In the genomic region with DNA sequence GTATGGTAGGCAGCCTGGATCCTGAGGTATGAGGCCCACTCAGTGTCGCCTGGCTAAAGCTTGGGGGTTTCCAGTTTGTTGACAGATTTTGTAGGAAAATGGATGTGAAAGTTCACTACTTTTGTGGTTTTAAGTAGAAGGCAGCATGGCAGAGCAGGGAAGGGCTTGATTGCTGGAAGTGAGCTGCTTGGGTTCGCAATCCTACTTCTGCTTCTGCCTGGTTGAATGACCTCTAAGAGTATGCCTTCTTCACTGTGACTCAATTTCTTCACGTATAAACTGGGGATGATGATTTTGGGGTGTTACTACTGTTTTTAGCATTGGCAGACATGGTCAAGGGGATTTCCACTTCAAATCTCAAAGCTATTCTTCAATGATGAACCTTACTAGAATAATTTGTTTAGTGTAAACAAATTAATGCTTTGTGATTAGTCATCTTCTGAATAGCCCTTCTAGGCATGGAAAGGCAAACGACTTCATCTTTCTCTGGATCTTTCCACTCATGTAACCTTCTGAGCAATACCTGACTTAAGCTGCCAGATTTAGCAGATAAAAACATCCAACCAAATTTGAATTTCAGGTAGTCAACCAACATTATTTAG, we compare ENCODE assay signal across 14 cellular contexts. TPM values are rescaled to one million over a fixed set of nuclear protein-coding genes. Genes with fewer than 3 reads are reported as not detected.
A peak's percentile ranks its signal among the peaks of the same experiment; 100 is the strongest.
DNase-seq lines count a peak whose midpoint lies in the region; ATAC-seq, FAIRE-seq and TF ChIP-seq lines count a peak whose summit lies in the region.
"Had no signal": no experiment of that assay in that cellular context is flagged by ENCODE, and none has a peak within 500 bp of the region (broad histone marks: within the 10 kb centered on the region; RNA-seq: fewer than 3 reads in every experiment).

No MANE protein-coding gene starts in this region.

- H3K36me3 ChIP-seq in hepatocyte (replicated peaks; ENCODE audit: insufficient read depth, low read depth), result no peaks in the 10 kb centered on the region
- H3K36me3 ChIP-seq: SJCRH30, transverse colon had no signal

- peak; percentile 68 for ATAC-seq in activated naive CD8-positive, alpha-beta T cell treated with anti-CD3 and anti-CD28 coated beads, Interleukin-2, amount 50 U/mL, for 24 hours
- ATAC-seq in CD4-positive, alpha-beta T cell (ENCODE audit: poor library complexity), result no peak

- POLR2A ChIA-PET in CD4-positive, alpha-beta T cell (lab: Charles Lee), result no interaction called here

- no peak overlapping the region for H3K4me3 Mint-ChIP-seq in activated naive CD8-positive, alpha-beta T cell treated with anti-CD3 and anti-CD28 coated beads, Interleukin-2, amount 50 U/mL, for 24 hours
- no peak overlapping the region for H3K4me3 Mint-ChIP-seq in activated naive CD8-positive, alpha-beta T cell treated with anti-CD3 and anti-CD28 coated beads for 36 hours
- H3K4me3 Mint-ChIP-seq in dendritic cell treated with granulocyte-macrophage colony-stimulating factor and Interleukin-4, amounts not matched to agents 40 ng/mL and 50 ng/mL, for 4 days, result no peak overlapping the region
- H3K4me3 Mint-ChIP-seq in CD4-positive, alpha-beta T cell, result no peak overlapping the region

- peaks cover 25% of the 10 kb centered on the region for H3K27me3 ChIP-seq in hepatocyte
- no peaks in the 10 kb centered on the region for H3K27me3 ChIP-seq in CD4-positive, alpha-beta T cell (ENCODE audit: control insufficient read depth, insufficient read depth, low read length)
- H3K27me3 ChIP-seq: SJCRH30, transverse colon had no signal

- H3K4me1 ChIP-seq in hepatocyte (ENCODE audit: insufficient read depth), result no peaks in the 10 kb centered on the region

- H3K27ac ChIP-seq in hepatocyte, result no peak overlapping the region
- H3K27ac ChIP-seq in CD4-positive, alpha-beta T cell (ENCODE audit: low read depth, low read length), result no peak overlapping the region
- H3K27ac ChIP-seq: SJCRH30, transverse colon had no signal

- peak overlapping the region; percentile 32 for H3K27ac Mint-ChIP-seq in activated naive CD8-positive, alpha-beta T cell treated with anti-CD3 and anti-CD28 coated beads, Interleukin-2, amount 50 U/mL, for 24 hours
- no peak overlapping the region for H3K27ac Mint-ChIP-seq in activated naive CD8-positive, alpha-beta T cell treated with anti-CD3 and anti-CD28 coated beads for 36 hours
- H3K27ac Mint-ChIP-seq in dendritic cell treated with granulocyte-macrophage colony-stimulating factor and Interleukin-4, amounts not matched to agents 40 ng/mL and 50 ng/mL, for 4 days, result peak overlapping the region; percentile 89
- H3K27ac Mint-ChIP-seq in CD4-positive, alpha-beta T cell, result no peak overlapping the region

- FAIRE-seq in urothelium cell line (lab: Jason Lieb, UNC), result peak; percentile 13

- TF ChIP-seq CTCF in hepatocyte (IDR thresholded peaks at IDR 0.05; ENCODE audit: poor library complexity), result no peak
- no peak for TF ChIP-seq CTCF in CD4-positive, alpha-beta T cell (IDR thresholded peaks at IDR 0.05)

- peaks cover 21% of the 10 kb centered on the region for H3K4me1 Mint-ChIP-seq in activated naive CD8-positive, alpha-beta T cell treated with anti-CD3 and anti-CD28 coated beads, Interleukin-2, amount 50 U/mL, for 24 hours
- peaks cover 8% of the 10 kb centered on the region for H3K4me1 Mint-ChIP-seq in activated naive CD8-positive, alpha-beta T cell treated with anti-CD3 and anti-CD28 coated beads for 36 hours
- H3K4me1 Mint-ChIP-seq in dendritic cell treated with granulocyte-macrophage colony-stimulating factor and Interleukin-4, amounts not matched to agents 40 ng/mL and 50 ng/mL, for 4 days (ENCODE audit: low read depth), result peaks cover 76% of the 10 kb centered on the region
- H3K4me1 Mint-ChIP-seq in CD4-positive, alpha-beta T cell (ENCODE audit: low read depth), result no peaks in the 10 kb centered on the region

- no peaks in the 10 kb centered on the region for H4K20me1 ChIP-seq in hepatocyte (ENCODE audit: insufficient read depth, poor library complexity, severe bottlenecking)

- no peaks in the 10 kb centered on the region for H3K79me2 ChIP-seq in hepatocyte

- CTCF ChIA-PET in CD4-positive, alpha-beta T cell (lab: Charles Lee), result no interaction called here

- H3K9me3 Mint-ChIP-seq in activated naive CD8-positive, alpha-beta T cell treated with anti-CD3 and anti-CD28 coated beads, Interleukin-2, amount 50 U/mL, for 24 hours, result no peaks in the 10 kb centered on the region
- no peaks in the 10 kb centered on the region for H3K9me3 Mint-ChIP-seq in activated naive CD8-positive, alpha-beta T cell treated with anti-CD3 and anti-CD28 coated beads for 36 hours
- no peaks in the 10 kb centered on the region for H3K9me3 Mint-ChIP-seq in dendritic cell treated with granulocyte-macrophage colony-stimulating factor and Interleukin-4, amounts not matched to agents 40 ng/mL and 50 ng/mL, for 4 days
- no peaks in the 10 kb centered on the region for H3K9me3 Mint-ChIP-seq in CD4-positive, alpha-beta T cell

- no peaks in the 10 kb centered on the region for H3K36me3 Mint-ChIP-seq in activated naive CD8-positive, alpha-beta T cell treated with anti-CD3 and anti-CD28 coated beads, Interleukin-2, amount 50 U/mL, for 24 hours (ENCODE audit: low read depth)
- H3K36me3 Mint-ChIP-seq in activated naive CD8-positive, alpha-beta T cell treated with anti-CD3 and anti-CD28 coated beads for 36 hours, result no peaks in the 10 kb centered on the region
- H3K36me3 Mint-ChIP-seq in dendritic cell treated with granulocyte-macrophage colony-stimulating factor and Interleukin-4, amounts not matched to agents 40 ng/mL and 50 ng/mL, for 4 days (ENCODE audit: low read depth), result no peaks in the 10 kb centered on the region
- H3K36me3 Mint-ChIP-seq in CD4-positive, alpha-beta T cell (ENCODE audit: low read depth), result no peaks in the 10 kb centered on the region

- no peaks in the 10 kb centered on the region for H3K9me2 ChIP-seq in hepatocyte (replicated peaks; ENCODE audit: insufficient read depth)

- intact Hi-C loops in dendritic cell treated with granulocyte-macrophage colony-stimulating factor and Interleukin-4, amounts not matched to agents 40 ng/mL and 50 ng/mL, for 4 days (cut with micrococcal nuclease), result loop anchor here (2.0 to 5.0 kb wide), 2 partner anchors 49 to 57 kb away; no protein-coding TSS in a partner anchor
- intact Hi-C loops in CD4-positive, alpha-beta T cell (cut with DNase I, micrococcal nuclease), result no loop called here

- no peak overlapping the region for H2AFZ ChIP-seq in hepatocyte

- H3K4me3 ChIP-seq in hepatocyte, result no peak overlapping the region
- H3K4me3 ChIP-seq: SJCRH30, transverse colon had no signal

- 78% methylated on average over 4 of the region's 4 CpGs for WGBS in hepatocyte (ENCODE audit: low lambda C conversion rate, missing lambda C conversion rate)

- no peaks in the 10 kb centered on the region for H3K9me3 ChIP-seq in hepatocyte (ENCODE audit: low read depth)
- H3K9me3 ChIP-seq in CD4-positive, alpha-beta T cell (ENCODE audit: control insufficient read depth, low read length), result no peaks in the 10 kb centered on the region
- H3K9me3 ChIP-seq: SJCRH30, transverse colon had no signal

- no peak for DNase-seq in activated naive CD8-positive, alpha-beta T cell treated with anti-CD3 and anti-CD28 coated beads, Interleukin-2, amount 50 U/mL, for 24 hours
- no peak for DNase-seq in activated naive CD8-positive, alpha-beta T cell treated with anti-CD3 and anti-CD28 coated beads for 36 hours
- DNase-seq in M059J (ENCODE audit: low read depth) (peak; percentile 74), urothelium cell line (ENCODE audit: low spot score) (no peak), hepatocyte (ENCODE audit: low spot score) (no peak)
- no peak for DNase-seq in stimulated activated CD4-positive, alpha-beta T cell treated with anti-CD3 and anti-CD28 coated beads, Interleukin-1b, Interleukin-23, amount 100 ng/mL, for 48 hours
- DNase-seq in CD4-positive, alpha-beta T cell, result no peak
- DNase-seq: activated effector memory CD4-positive, alpha-beta T cell treated with Interleukin-2 at 50 U/mL for 16 hours; cerebellar nuclear complex; MM.1S; SJCRH30; transverse colon had no signal

- no peak overlapping the region for H3K4me2 ChIP-seq in hepatocyte

- H3K27me3 Mint-ChIP-seq in activated naive CD8-positive, alpha-beta T cell treated with anti-CD3 and anti-CD28 coated beads, Interleukin-2, amount 50 U/mL, for 24 hours, result peaks cover 2% of the 10 kb centered on the region
- H3K27me3 Mint-ChIP-seq in activated naive CD8-positive, alpha-beta T cell treated with anti-CD3 and anti-CD28 coated beads for 36 hours, result no peaks in the 10 kb centered on the region
- H3K27me3 Mint-ChIP-seq in dendritic cell treated with granulocyte-macrophage colony-stimulating factor and Interleukin-4, amounts not matched to agents 40 ng/mL and 50 ng/mL, for 4 days, result no peaks in the 10 kb centered on the region
- H3K27me3 Mint-ChIP-seq in CD4-positive, alpha-beta T cell, result peaks cover 10% of the 10 kb centered on the region

RNA-seq across cellular contexts. Expression of gene BMP10, which starts 13.2 kb away (rescaled TPM):
- total RNA-seq in activated naive CD8-positive, alpha-beta T cell treated with anti-CD3 and anti-CD28 coated beads for 36 hours, result not detected
- total RNA-seq in M059J (2014; rRNA removed; shearing (Covaris generic)), result not detected in 2 replicates
- total RNA-seq in hepatocyte, result 0.12 and 0.27 TPM in 2 replicates
- polyA plus RNA-seq in hepatocyte, result not detected in 2 replicates
- not detected for total RNA-seq in CD4-positive, alpha-beta T cell
- total RNA-seq: G401, SJCRH30, transverse colon had no signal

Comparison
In these comparisons a context has a peak if more than half of its experiments do, and no peak if none do; other contexts are left out.
1. H3K27ac Mint-ChIP-seq: peak in activated naive CD8-positive, alpha-beta T cell treated with anti-CD3 and anti-CD28 coated beads, Interleukin-2, amount 50 U/mL, for 24 hours (single experiment) and dendritic cell treated with granulocyte-macrophage colony-stimulating factor and Interleukin-4, amounts not matched to agents 40 ng/mL and 50 ng/mL, for 4 days (single experiment); none in activated naive CD8-positive, alpha-beta T cell treated with anti-CD3 and anti-CD28 coated beads for 36 hours (single experiment) and CD4-positive, alpha-beta T cell (single experiment).